In genomic region chr9:93132287-93132927, GRCh38 we compare ENCODE assay signal across 9 cellular contexts. TPM values are rescaled to one million over a fixed set of nuclear protein-coding genes. Genes with fewer than 3 reads are reported as not detected.
DNase-seq lines count a peak whose midpoint lies in the region; ATAC-seq and TF ChIP-seq lines count a peak whose summit lies in the region.
"Had no signal": no experiment of that assay in that cellular context is flagged by ENCODE, and none has a peak within 500 bp of the region (broad histone marks: within the 10 kb centered on the region; RNA-seq: fewer than 3 reads in every experiment).

No MANE protein-coding gene starts in this region.

- peak overlapping the region; percentile 93 for H3K4me3 ChIP-seq in AG09309 (ENCODE audit: control insufficient read depth, low read depth, low read length)
- peak overlapping the region; percentile 81 for H3K4me3 ChIP-seq in lower leg skin (ENCODE audit: low read depth, poor library complexity, severe bottlenecking)
- H3K4me3 ChIP-seq in thoracic aorta: peak overlapping the region; percentile 79

- WGBS in lower leg skin, 2 donors: 25% methylated on average over 12 of the region's 12 CpGs

- TF ChIP-seq CTCF in AG09309 (IDR thresholded peaks at IDR 0.05; ENCODE audit: control insufficient read depth, insufficient read depth, low read depth, low read length, missing control alignments) (no peak), lower leg skin (IDR thresholded peaks at IDR 0.05) (no peak), thoracic aorta (IDR thresholded peaks at IDR 0.05) (no peak)

- peaks cover 49 to 70% of the 10 kb centered on the region in 2 donors for H3K4me1 ChIP-seq in thoracic aorta (ENCODE audit: control insufficient read depth in 1 of 2, low read depth in 2 of 2)

- ATAC-seq in thoracic aorta (ENCODE audit: insufficient number of reproducible peaks, low FRiP score, low read depth) (no peak), GM18511 (IDR thresholded peaks at IDR 0.05; ENCODE audit: unreplicated experiment) (no peak)

- DNase-seq in AG09309 (ENCODE audit: low read depth) (no peak), M059J (ENCODE audit: low read depth) (peak; percentile 87), caudate nucleus (lab: John Stamatoyannopoulos, UW) (peak in 30 of 61 donors; percentile 10 to 75 (median 35)), lower leg skin (ENCODE audit: low spot score in 2 of 2) (peak; percentile 76 to 95), thoracic aorta (ENCODE audit: low spot score) (no peak), NCI-H748 treated with DMSO at 0.1 percent for 48 hours (lab: John Stamatoyannopoulos, UW) (no peak), NCI-H2171 treated with DMSO at 0.1 percent for 48 hours (lab: John Stamatoyannopoulos, UW) (no peak)

- H3K36me3 ChIP-seq in thoracic aorta: no peaks in the 10 kb centered on the region

- intact Hi-C loops in lower leg skin (cut with DNase I; ENCODE audit: low total_unique reads): no loop called here

- TF ChIP-seq POLR2A in lower leg skin (IDR thresholded peaks at IDR 0.05): no peak

- H3K27ac ChIP-seq in caudate nucleus (ENCODE audit: low read depth, low read length) (peak overlapping the region; percentile 93), thoracic aorta (peak overlapping the region; percentile 96 to 97)

- H3K9me3 ChIP-seq in thoracic aorta: no peaks in the 10 kb centered on the region

- H3K27me3 ChIP-seq in thoracic aorta (replicated peaks; ENCODE audit: insufficient read depth): no peaks in the 10 kb centered on the region

RNA-seq across cellular contexts. Expression of gene NINJ1, which starts 1.6 kb away (rescaled TPM):
- total RNA-seq in M059J (2014; rRNA removed; shearing (Covaris generic)): 151 and 186 TPM in 2 replicates
- total RNA-seq in lower leg skin: 100 to 1,000 TPM in 2 of 4 donors, 10 to 100 TPM in 2; 64.6 to 113 (median 94.8) TPM
- total RNA-seq in thoracic aorta: 100 to 1,000 TPM in 1 of 2 donors, 10 to 100 TPM in 1; 71.2 to 194 TPM

RNA-seq across cellular contexts. Expression of gene CARD19, which starts 36.4 kb away (rescaled TPM):
- total RNA-seq in M059J (2014; rRNA removed; shearing (Covaris generic)): 85.7 and 88.4 TPM in 2 replicates
- 10 to 100 TPM; 45.6 to 67.7 (median 60.7) TPM for total RNA-seq in lower leg skin
- 100 to 1,000 TPM in 1 of 2 donors, 10 to 100 TPM in 1; 46.3 to 103 TPM for total RNA-seq in thoracic aorta

RNA-seq across cellular contexts. Expression of gene WNK2, which starts 51.5 kb away (rescaled TPM):
- 0.02 TPM in 1 of 2 replicates, not detected in the other for total RNA-seq in M059J (2014; rRNA removed; shearing (Covaris generic))
- 10 to 100 TPM; 35.3 to 53.6 (median 42.6) TPM for total RNA-seq in lower leg skin
- total RNA-seq in thoracic aorta: 1 to 10 TPM in 1 of 2 donors, under 1 TPM in 1; 0.95 to 4.7 TPM
- total RNA-seq: pulmonary artery endothelial cell had no signal

Comparison
In these comparisons a context has a peak if more than half of its experiments do, and no peak if none do; other contexts are left out.
1. DNase-seq: peak in M059J (single experiment) and lower leg skin (2 of 2); none in AG09309 (single experiment), thoracic aorta (single experiment), NCI-H748 treated with DMSO at 0.1 percent for 48 hours (single experiment) and NCI-H2171 treated with DMSO at 0.1 percent for 48 hours (single experiment).
2. RNA of gene WNK2, which starts 51.5 kb away (total RNA-seq): 35.3 to 53.6 TPM in lower leg skin; 0.95 to 4.7 TPM in thoracic aorta and 0.02 TPM in M059J; every median in the first group is over 4 times any median in the second.
3. Peak in every context shown above with its lines, with median percentiles within 50 percentile points of each other: H3K4me3 ChIP-seq.